ENCODE assay signal across 22 cellular contexts in genomic region chr13:49302222-49302621, GRCh38. TPM values are rescaled to one million over a fixed set of nuclear protein-coding genes. Genes with fewer than 3 reads are reported as not detected.
DNase-seq lines count a peak whose midpoint lies in the region; ATAC-seq, FAIRE-seq and TF ChIP-seq lines count a peak whose summit lies in the region.
"Had no signal": no experiment of that assay in that cellular context is flagged by ENCODE, and none has a peak within 500 bp of the region (broad histone marks: within the 10 kb centered on the region; RNA-seq: fewer than 3 reads in every experiment).

No MANE protein-coding gene starts in this region.

- H3K36me3 Mint-ChIP-seq in CD4-positive, alpha-beta T cell (ENCODE audit: low read depth), result no peaks in the 10 kb centered on the region
- no peaks in the 10 kb centered on the region for H3K36me3 Mint-ChIP-seq in stimulated activated effector memory CD8-positive, alpha-beta T cell treated with anti-CD3 and anti-CD28 coated beads, Interleukin-12 subunit alpha, Interleukin-12 subunit beta, amount 100 ng/mL, for 72 hours

- ATAC-seq in CD4-positive, alpha-beta T cell (ENCODE audit: poor library complexity), result no peak
- ATAC-seq in stimulated activated effector memory CD8-positive, alpha-beta T cell treated with anti-CD3 and anti-CD28 coated beads, Interleukin-12 subunit alpha, Interleukin-12 subunit beta, amount 100 ng/mL, for 72 hours, result no peak
- ATAC-seq: sciatic nerve had no signal

- no peak for DNase-seq in CD4-positive, alpha-beta T cell
- no peak for DNase-seq in GM12892 (ENCODE audit: insufficient read length)
- DNase-seq in coronary artery (ENCODE audit: low spot score), result no peak
- peak in 1 of 2 donors; percentile 46 for DNase-seq in stimulated activated effector memory CD8-positive, alpha-beta T cell treated with anti-CD3 and anti-CD28 coated beads, Interleukin-12 subunit alpha, Interleukin-12 subunit beta, amount 100 ng/mL, for 72 hours (ENCODE audit: low spot score in 2 of 2)
- no peak for DNase-seq in SK-N-SH
- no peak for DNase-seq in MM.1S
- DNase-seq in OCI-M1 (lab: John Stamatoyannopoulos, UW), result no peak
- DNase-seq: activated CD4-positive, alpha-beta T cell treated with anti-CD3 and anti-CD28 coated beads for 4 hours; activated CD8-positive, alpha-beta memory T cell treated with anti-CD3 and anti-CD28 coated beads, Interleukin-2, amount 50 U/mL, for 4 hours; activated gamma-delta T cell; AML-193; GDM1; KG1; mucosa of descending colon; NCI-H1092; PC-9; T-helper 9 cell had no signal

- CTCF ChIA-PET in CD4-positive, alpha-beta T cell (lab: Charles Lee), result interaction anchor here (0.6 kb wide), 1 partner anchor 198 kb away, joined by 3 read pairs; no protein-coding TSS in a partner anchor
- CTCF ChIA-PET in SK-N-SH (lab: Yijun Ruan, JAX), result interaction anchor here (0.8 to 7.4 kb wide), 5 partner anchors 9 to 305 kb away, joined by 3 to 73 read pairs (median 6); no protein-coding TSS in a partner anchor

- H3K4me3 Mint-ChIP-seq in CD4-positive, alpha-beta T cell, result peak overlapping the region; percentile 30
- H3K4me3 Mint-ChIP-seq in stimulated activated effector memory CD8-positive, alpha-beta T cell treated with anti-CD3 and anti-CD28 coated beads, Interleukin-12 subunit alpha, Interleukin-12 subunit beta, amount 100 ng/mL, for 72 hours, result no peak overlapping the region
- H3K4me3 Mint-ChIP-seq: stimulated activated naive CD8-positive, alpha-beta T cell treated with anti-CD3 and anti-CD28 coated beads, Interleukin-15, Interleukin-2, amounts not matched to agents 100 ng/mL and 50 ng/mL, for 24 hours had no signal

- POLR2A ChIA-PET in CD4-positive, alpha-beta T cell (lab: Charles Lee), result no interaction called here
- POLR2A ChIA-PET in SK-N-SH (lab: Yijun Ruan, JAX), result interaction anchor here (1.0 kb wide), 1 partner anchor 142 kb away, joined by 5 read pairs; the partner anchor contains the start of genes CAB39L and SETDB2

- TF ChIP-seq RAD21 in SK-N-SH (IDR thresholded peaks at IDR 0.05; ENCODE audit: low read length), result no peak

- intact Hi-C loops in CD4-positive, alpha-beta T cell (cut with DNase I, micrococcal nuclease), result loop anchor here in 1 of 2 experiments (5.0 to 10.0 kb wide), 3 partner anchors 135 to 1773 kb away; partner anchors contain the start of gene PHF11

- H2AFZ ChIP-seq in SK-N-SH (ENCODE audit: low read depth), result no peak overlapping the region
- H2AFZ ChIP-seq in MM.1S (ENCODE audit: low read length), result no peak overlapping the region
- H2AFZ ChIP-seq: PC-9 had no signal

- H3K4me2 ChIP-seq in SK-N-SH (no peak overlapping the region), MM.1S (ENCODE audit: low read depth, low read length) (no peak overlapping the region)

- H4K20me1 ChIP-seq in SK-N-SH (ENCODE audit: insufficient read depth) (no peaks in the 10 kb centered on the region), MM.1S (ENCODE audit: insufficient read depth, low read length) (no peaks in the 10 kb centered on the region)

- H3K36me3 ChIP-seq in SK-N-SH (replicated peaks in 1 of 2; ENCODE audit: control insufficient read depth in 1 of 2, insufficient read depth in 2 of 2, low read length in 1 of 2) (no peaks in the 10 kb centered on the region), MM.1S (replicated peaks; ENCODE audit: insufficient read depth, low read length) (no peaks in the 10 kb centered on the region)
- H3K36me3 ChIP-seq: SJSA1 had no signal

- H3F3A ChIP-seq in SK-N-SH (replicated peaks; ENCODE audit: insufficient read depth) (no peaks in the 10 kb centered on the region), MM.1S (ENCODE audit: insufficient read depth, low read length) (no peaks in the 10 kb centered on the region)

- H3K4me1 ChIP-seq in SK-N-SH (ENCODE audit: control insufficient read depth in 1 of 2, insufficient read depth in 2 of 2, low read depth in 1 of 2, low read length in 1 of 2) (no peaks in the 10 kb centered on the region; a peak in 1 of 4 replicates), MM.1S (ENCODE audit: low read length) (no peaks in the 10 kb centered on the region)

- no peak overlapping the region for H3K27ac Mint-ChIP-seq in CD4-positive, alpha-beta T cell
- H3K27ac Mint-ChIP-seq in stimulated activated effector memory CD8-positive, alpha-beta T cell treated with anti-CD3 and anti-CD28 coated beads, Interleukin-12 subunit alpha, Interleukin-12 subunit beta, amount 100 ng/mL, for 72 hours, result peak overlapping the region; percentile 78
- H3K27ac Mint-ChIP-seq: stimulated activated naive CD8-positive, alpha-beta T cell treated with anti-CD3 and anti-CD28 coated beads, Interleukin-15, Interleukin-2, amounts not matched to agents 100 ng/mL and 50 ng/mL, for 24 hours had no signal

- no peak for TF ChIP-seq EP300 in SK-N-SH (IDR thresholded peaks at IDR 0.05; ENCODE audit: borderline replicate concordance in 1 of 2, low read depth in 1 of 2, low read length in 1 of 2)

- no peak for TF ChIP-seq POLR2A in GM12892 (IDR thresholded peaks at IDR 0.05; ENCODE audit: low read depth, low read length)

- no peaks in the 10 kb centered on the region for H3K9me3 ChIP-seq in CD4-positive, alpha-beta T cell (ENCODE audit: control insufficient read depth, low read length)
- H3K9me3 ChIP-seq in SK-N-SH (no peaks in the 10 kb centered on the region), MM.1S (replicated peaks; ENCODE audit: insufficient read depth, low read length) (no peaks in the 10 kb centered on the region)
- H3K9me3 ChIP-seq: mucosa of descending colon, SJSA1 had no signal

- peak; percentile 14 for FAIRE-seq in GM12892 (lab: Jason Lieb, UNC)
- FAIRE-seq: astrocyte, endothelial cell of umbilical vein had no signal

- no peaks in the 10 kb centered on the region for H3K9me3 Mint-ChIP-seq in CD4-positive, alpha-beta T cell
- no peaks in the 10 kb centered on the region for H3K9me3 Mint-ChIP-seq in stimulated activated effector memory CD8-positive, alpha-beta T cell treated with anti-CD3 and anti-CD28 coated beads, Interleukin-12 subunit alpha, Interleukin-12 subunit beta, amount 100 ng/mL, for 72 hours
- H3K9me3 Mint-ChIP-seq: stimulated activated naive CD8-positive, alpha-beta T cell treated with anti-CD3 and anti-CD28 coated beads, Interleukin-15, Interleukin-2, amounts not matched to agents 100 ng/mL and 50 ng/mL, for 24 hours had no signal

- WGBS in SK-N-SH (ENCODE audit: low lambda C conversion rate), result 87% methylated on average over 7 of the region's 7 CpGs

- no peak for TF ChIP-seq CTCF in CD4-positive, alpha-beta T cell (IDR thresholded peaks at IDR 0.05)
- TF ChIP-seq CTCF in coronary artery (IDR thresholded peaks at IDR 0.05) (no peak), SK-N-SH (IDR thresholded peaks at IDR 0.05) (no peak), MM.1S (IDR thresholded peaks at IDR 0.05; ENCODE audit: low read length) (no peak)

- no peak overlapping the region for H3K27ac ChIP-seq in CD4-positive, alpha-beta T cell (ENCODE audit: low read depth, low read length)
- H3K27ac ChIP-seq in coronary artery, result peak overlapping the region; percentile 38 to 91
- no peak overlapping the region for H3K27ac ChIP-seq in SK-N-SH (ENCODE audit: low read depth in 2 of 2, low read length in 1 of 2)
- no peak overlapping the region for H3K27ac ChIP-seq in MM.1S (ENCODE audit: low read length)
- H3K27ac ChIP-seq: PC-9, SJSA1 had no signal

- H3K9me2 ChIP-seq in SK-N-SH (no peaks in the 10 kb centered on the region), MM.1S (replicated peaks; ENCODE audit: insufficient read depth, low read length) (no peaks in the 10 kb centered on the region)

- no peaks in the 10 kb centered on the region for H3K79me2 ChIP-seq in SK-N-SH (ENCODE audit: insufficient read depth)
- H3K79me2 ChIP-seq in MM.1S (ENCODE audit: low read length), result no peaks in the 10 kb centered on the region

- no peaks in the 10 kb centered on the region for H3K27me3 Mint-ChIP-seq in CD4-positive, alpha-beta T cell
- H3K27me3 Mint-ChIP-seq: stimulated activated naive CD8-positive, alpha-beta T cell treated with anti-CD3 and anti-CD28 coated beads, Interleukin-15, Interleukin-2, amounts not matched to agents 100 ng/mL and 50 ng/mL, for 24 hours had no signal

- no peaks in the 10 kb centered on the region for H3K27me3 ChIP-seq in CD4-positive, alpha-beta T cell (ENCODE audit: control insufficient read depth, insufficient read depth, low read length)
- no peaks in the 10 kb centered on the region for H3K27me3 ChIP-seq in SK-N-SH (ENCODE audit: insufficient read depth)
- no peaks in the 10 kb centered on the region for H3K27me3 ChIP-seq in MM.1S (replicated peaks; ENCODE audit: insufficient read depth, low read length)
- H3K27me3 ChIP-seq: SJSA1 had no signal

- H3K9ac ChIP-seq in SK-N-SH (no peak overlapping the region), MM.1S (ENCODE audit: low read length) (no peak overlapping the region)

- peaks cover 14% of the 10 kb centered on the region for H3K4me1 Mint-ChIP-seq in CD4-positive, alpha-beta T cell (ENCODE audit: low read depth)
- peaks cover 25% of the 10 kb centered on the region for H3K4me1 Mint-ChIP-seq in stimulated activated effector memory CD8-positive, alpha-beta T cell treated with anti-CD3 and anti-CD28 coated beads, Interleukin-12 subunit alpha, Interleukin-12 subunit beta, amount 100 ng/mL, for 72 hours

- H3K4me3 ChIP-seq in coronary artery (no peak overlapping the region), SK-N-SH (ENCODE audit: low read depth in 2 of 2, low read length in 1 of 2) (no peak overlapping the region), MM.1S (ENCODE audit: low read length) (no peak overlapping the region)
- H3K4me3 ChIP-seq: mucosa of descending colon, PC-9, SJSA1 had no signal

TF ChIP-seq in SK-N-SH, 30 proteins besides CTCF, POLR2A, EP300 and RAD21 (continues in another document):
- no peak for TF ChIP-seq NFIC (IDR thresholded peaks at IDR 0.05; ENCODE audit: borderline replicate concordance)
- no peak for TF ChIP-seq FOSL2 (IDR thresholded peaks at IDR 0.05; ENCODE audit: borderline replicate concordance, low read depth)
- TF ChIP-seq TCF12 (IDR thresholded peaks at IDR 0.05), result no peak
- no peak for TF ChIP-seq NRF1 (IDR thresholded peaks at IDR 0.05; ENCODE audit: low read depth, low read length)
- no peak for TF ChIP-seq FOXJ3 (CRISPR knock-in tag; IDR thresholded peaks at IDR 0.05)
- no peak for TF ChIP-seq MXI1 (IDR thresholded peaks at IDR 0.05; ENCODE audit: low read depth, low read length)

RNA-seq across cellular contexts. Expression of gene CDADC1, which starts 54.5 kb away (rescaled TPM):
- 10 to 100 TPM in 1 of 2 experiments, 1 to 10 TPM in 1; 9.1 to 11.3 TPM for total RNA-seq in CD4-positive, alpha-beta T cell
- polyA plus RNA-seq in GM12892 (2012; ENCODE audit: missing spikeins), result 5.8 TPM
- polyA plus RNA-seq in SK-N-SH (2012; rRNA removed), result 3.2 and 3.5 TPM in 2 replicates
- 4.2 and 4.8 TPM in 2 replicates for polyA plus RNA-seq in SK-N-SH (2012; cell fraction: cytosol; rRNA removed)
- polyA plus RNA-seq in SK-N-SH (2012; cell fraction: nucleus; rRNA removed), result 2.8 and 3.3 TPM in 2 replicates

Comparison
In these comparisons a context has a peak if more than half of its experiments do, and no peak if none do; other contexts are left out.
1. H3K27ac ChIP-seq: peak in coronary artery (2 of 2); none in CD4-positive, alpha-beta T cell (single experiment), SK-N-SH (0 of 2) and MM.1S (single experiment).